In genomic region chr1:40986328-40986783, GRCh38 we compare ENCODE assay signal across 1 cellular context.
TF ChIP-seq lines count a peak whose summit lies in the region.

No MANE protein-coding gene starts in this region.

TF ChIP-seq in HepG2, 621 proteins besides CTCF, POLR2A, EP300 and RAD21:
- TF ChIP-seq CEBPB (IDR thresholded peaks at IDR 0.05; ENCODE audit: borderline replicate concordance, low read depth, low read length) = peak; percentile 21; the same call in 1 of the 2 replicates
- TF ChIP-seq FOSL2 (CRISPR knock-in tag; IDR thresholded peaks at IDR 0.05) = no peak
